In genomic region chr4:129014566-129015509, GRCh38 we compare ENCODE assay signal across 32 cellular contexts.
DNase-seq lines count a peak whose midpoint lies in the region; ATAC-seq, FAIRE-seq and TF ChIP-seq lines count a peak whose summit lies in the region.
"Had no signal": no experiment of that assay in that cellular context is flagged by ENCODE, and none has a peak within 500 bp of the region (broad histone marks: within the 10 kb centered on the region; RNA-seq: fewer than 3 reads in every experiment).

No MANE protein-coding gene starts in this region.

- TF ChIP-seq CTCF in heart left ventricle (IDR thresholded peaks at IDR 0.05) (no peak), left ventricle myocardium inferior (IDR thresholded peaks at IDR 0.05; ENCODE audit: borderline replicate concordance) (no peak), K562 (IDR thresholded peaks at IDR 0.05 in 2 of 3, conservative IDR thresholded peaks at IDR 0.05 in 1 of 3; ENCODE audit: insufficient read depth in 2 of 3, low read depth in 1 of 3, low read length in 3 of 3) (no peak), upper lobe of right lung (IDR thresholded peaks at IDR 0.05) (no peak), prostate gland (IDR thresholded peaks at IDR 0.05) (no peak)

- in situ Hi-C loops in K562 (cut with MboI) = no loop called here

- TF ChIP-seq POLR2A in heart left ventricle (IDR thresholded peaks at IDR 0.05) = no peak
- no peak for TF ChIP-seq POLR2A in K562 (conservative IDR thresholded peaks at IDR 0.05)
- no peak for TF ChIP-seq POLR2A in prostate gland (IDR thresholded peaks at IDR 0.05)

- intact Hi-C loops in heart left ventricle (cut with DNase I) (no loop called here), left ventricle myocardium inferior (cut with micrococcal nuclease) (no loop called here), K562 (cut with micrococcal nuclease) (no loop called here), upper lobe of right lung (cut with DNase I) (no loop called here), prostate gland (cut with DNase I) (no loop called here)

- H3K36me3 ChIP-seq in heart left ventricle (peaks cover 0 to 8% (median 0%) of the 10 kb centered on the region in 9 donors), left ventricle myocardium inferior (peaks cover 13% of the 10 kb centered on the region), K562 (ENCODE audit: control insufficient read depth, insufficient read depth, low read length) (no peaks in the 10 kb centered on the region), upper lobe of right lung (no peaks in the 10 kb centered on the region), prostate gland (no peaks in the 10 kb centered on the region)

- no peak for FAIRE-seq in K562 (lab: Jason Lieb, UNC)
- FAIRE-seq: A204.1, GM18507, GM19239, keratinocyte, urothelium cell line had no signal

- H2AFZ ChIP-seq in K562 (ENCODE audit: low read depth, low read length) = no peak overlapping the region

- no peaks in the 10 kb centered on the region for H4K20me1 ChIP-seq in K562 (replicated peaks; ENCODE audit: control insufficient read depth, insufficient read depth, low read length)

- no peaks in the 10 kb centered on the region for H3K79me2 ChIP-seq in K562 (ENCODE audit: control insufficient read depth, insufficient read depth, low read length)

- ATAC-seq in heart left ventricle = peak; percentile 26 to 60 (median 42)
- ATAC-seq in K562 = no peak
- peak; percentile 28 for ATAC-seq in upper lobe of right lung
- no peak for ATAC-seq in GM21825 (IDR thresholded peaks at IDR 0.05; ENCODE audit: unreplicated experiment)
- ATAC-seq: naive thymus-derived CD4-positive, alpha-beta T cell; T-cell; WTC11 had no signal

- no TSS peak for BruUV-seq in K562 (replicated peaks; lab: Mats Ljungman, UMichigan)

- TF ChIP-seq EP300 in K562 (IDR thresholded peaks at IDR 0.05; ENCODE audit: low read length) = no peak

- 91 to 95% (median 93%) methylated on average over 3 to 5 of the region's 5 CpGs for WGBS in heart left ventricle, 4 donors
- WGBS in K562 (ENCODE audit: insufficient coverage, low coverage, missing lambda C conversion rate) = 88% methylated on average over 5 of the region's 5 CpGs
- 94% methylated on average over 5 of the region's 5 CpGs for WGBS in prostate gland

- H3K9me3 ChIP-seq in heart left ventricle (peaks cover 0 to 37% (median 5%) of the 10 kb centered on the region in 12 donors), left ventricle myocardium inferior (replicated peaks) (peaks cover 18% of the 10 kb centered on the region), K562 (replicated peaks; ENCODE audit: control insufficient read depth, insufficient read depth, low read depth, low read length) (peaks cover 4% of the 10 kb centered on the region; the same call in 1 of the 2 replicates), upper lobe of right lung (no peaks in the 10 kb centered on the region), prostate gland (no peaks in the 10 kb centered on the region)
- H3K9me3 ChIP-seq: testis had no signal

- DNase-seq in heart left ventricle (peak in 2 of 5 donors; percentile 11 to 37), left ventricle myocardium inferior (no peak), K562 (ENCODE audit: extremely low read depth in 1 of 4, low spot score in 3 of 4) (no peak), mesenteric fat pad (ENCODE audit: low spot score) (peak; percentile 49), upper lobe of right lung (no peak), prostate gland (ENCODE audit: low spot score) (no peak)
- no peak for DNase-seq in stimulated activated naive CD4-positive, alpha-beta T cell treated with Interleukin-2 at 50 U/mL for 16 hours (lab: John Stamatoyannopoulos, UW)
- DNase-seq: activated CD4-positive, alpha-beta T cell treated with anti-CD3 and anti-CD28 coated beads, Interleukin-2, amount 10 ng/mL, durations not matched to agents 24 days and 14 days; activated CD8-positive, alpha-beta memory T cell treated with anti-CD3 and anti-CD28 coated beads for 24 hours; activated effector memory CD4-positive, alpha-beta T cell treated with Interleukin-2 at 50 U/mL for 16 hours; anterior cingulate cortex; CD4-positive, CD25-positive, alpha-beta regulatory T cell; effector memory CD4-positive, alpha-beta T cell; glutamatergic neuron; KBM-7; naive thymus-derived CD4-positive, alpha-beta T cell; NCI-H1436 treated with DMSO at 0.1 percent for 48 hours; NCI-H2081 treated with DMSO at 0.1 percent for 48 hours; NCI-H446 treated with DMSO at 0.1 percent for 48 hours; occipital lobe; RPMI8226; stimulated activated naive CD4-positive, alpha-beta T cell; T-cell; testis had no signal

- H3K4me1 ChIP-seq in heart left ventricle = no peaks in the 10 kb centered on the region
- no peaks in the 10 kb centered on the region for H3K4me1 ChIP-seq in left ventricle myocardium inferior
- no peaks in the 10 kb centered on the region for H3K4me1 ChIP-seq in K562 (replicated peaks in 1 of 2; ENCODE audit: control insufficient read depth in 2 of 2, insufficient read depth in 2 of 2, low read length in 2 of 2)
- no peaks in the 10 kb centered on the region for H3K4me1 ChIP-seq in upper lobe of right lung
- H3K4me1 ChIP-seq in prostate gland (replicated peaks) = no peaks in the 10 kb centered on the region
- H3K4me1 ChIP-seq: testis had no signal

- H3K4me2 ChIP-seq in K562 (ENCODE audit: insufficient read depth, low read length) = no peak overlapping the region

- H3K27me3 ChIP-seq in heart left ventricle = no peaks in the 10 kb centered on the region
- no peaks in the 10 kb centered on the region for H3K27me3 ChIP-seq in left ventricle myocardium inferior (ENCODE audit: low read depth)
- H3K27me3 ChIP-seq in K562 (ENCODE audit: control insufficient read depth in 2 of 2, insufficient read depth in 2 of 2, low read length in 2 of 2) = no peaks in the 10 kb centered on the region
- no peaks in the 10 kb centered on the region for H3K27me3 ChIP-seq in upper lobe of right lung
- no peaks in the 10 kb centered on the region for H3K27me3 ChIP-seq in prostate gland (replicated peaks; ENCODE audit: insufficient read depth)
- H3K27me3 ChIP-seq: testis had no signal

- POLR2A ChIA-PET in K562 (lab: Yijun Ruan, JAX) = no interaction called here

- H3K4me3 ChIP-seq in heart left ventricle (no peak overlapping the region), left ventricle myocardium inferior (no peak overlapping the region), K562 (no peak overlapping the region), upper lobe of right lung (no peak overlapping the region), prostate gland (no peak overlapping the region)
- H3K4me3 ChIP-seq: coronary artery, testis had no signal

- CTCF ChIA-PET in K562 (lab: Yijun Ruan, JAX; ENCODE audit: low intra/inter-chr PET ratio) = no interaction called here

- no peak for TF ChIP-seq RAD21 in K562 (CRISPR knock-in tag; conservative IDR thresholded peaks at IDR 0.05 in 1 of 2, IDR thresholded peaks at IDR 0.05 in 1 of 2)

- H3K27ac ChIP-seq in heart left ventricle = no peak overlapping the region
- no peak overlapping the region for H3K27ac ChIP-seq in left ventricle myocardium inferior (replicated peaks)
- H3K27ac ChIP-seq in K562 (ENCODE audit: extremely low read depth, low read depth, low read length) = no peak overlapping the region
- H3K27ac ChIP-seq in upper lobe of right lung = no peak overlapping the region
- no peak overlapping the region for H3K27ac ChIP-seq in prostate gland
- H3K27ac ChIP-seq: coronary artery, testis had no signal

- no peaks in the 10 kb centered on the region for H3K9me1 ChIP-seq in K562 (ENCODE audit: control insufficient read depth, insufficient read depth, low read length)

- H3K9ac ChIP-seq in K562 (ENCODE audit: insufficient read depth in 1 of 2, low read depth in 2 of 2, low read length in 2 of 2) = no peak overlapping the region

TF ChIP-seq in K562, 482 proteins besides CTCF, POLR2A, EP300 and RAD21 (continues in another document):
- no peak for TF ChIP-seq GATA2 (CRISPR knock-in tag; IDR thresholded peaks at IDR 0.05)

Comparison
In these comparisons a context has a peak if more than half of its experiments do, and no peak if none do; other contexts are left out.
1. ATAC-seq: peak in heart left ventricle (4 of 4) and upper lobe of right lung (single experiment); none in K562 (single experiment) and GM21825 (single experiment).